23 cellular contexts compared by ENCODE assay signal in genomic region chr12:74610711-74611110, GRCh38.
"Had no signal": no experiment of that assay in that cellular context is flagged by ENCODE, and none has a peak within 500 bp of the region (broad histone marks: within the 10 kb centered on the region; RNA-seq: fewer than 3 reads in every experiment).

No MANE protein-coding gene starts in this region.

- H3K36me3 ChIP-seq: stomach, suprapubic skin, thoracic aorta, thyroid gland, tibial nerve, transverse colon, upper lobe of left lung, upper lobe of right lung, uterus, vagina had no signal

- H3K9me3 ChIP-seq: stomach, suprapubic skin, testis, thoracic aorta, thyroid gland, tibial nerve, transverse colon, upper lobe of left lung, upper lobe of right lung, uterus, vagina had no signal

- H3K27ac ChIP-seq: stomach, suprapubic skin, testis, thoracic aorta, thyroid gland, tibial nerve, transverse colon, upper lobe of left lung, upper lobe of right lung, uterus, vagina had no signal

- DNase-seq: stimulated activated CD4-positive, alpha-beta T cell treated with anti-CD3 and anti-CD28 coated beads, Interleukin-2, amount 100 ng/mL, for 48 hours; stimulated activated CD4-positive, alpha-beta T cell treated with anti-CD3 and anti-CD28 coated beads, Interleukin-4, amount 100 ng/mL, for 1 hour; stimulated activated CD4-positive, alpha-beta T cell treated with anti-CD3 and anti-CD28 coated beads, Interleukin-4, amount 100 ng/mL, for 24 hours; stimulated activated CD4-positive, alpha-beta T cell treated with anti-CD3 and anti-CD28 coated beads, Interleukin-4, amount 100 ng/mL, for 4 hours; stimulated activated CD8-positive, alpha-beta memory T cell treated with anti-CD3 and anti-CD28 coated beads, Interleukin-4, amount 100 ng/mL, for 48 hours; stimulated activated naive B cell treated with anti-CD40 and anti-IgM and Interleukin-4, amounts not matched to agents 10 μg/mL and 1 μg/mL and 100 μg/mL, for 72 hours; stimulated activated naive CD4-positive, alpha-beta T cell; stimulated activated naive CD4-positive, alpha-beta T cell treated with Interleukin-2 at 50 U/mL for 16 hours; stimulated activated naive CD8-positive, alpha-beta T cell treated with anti-CD3 and anti-CD28 coated beads, Interleukin-15, amount 100 ng/mL, for 72 hours; stimulated activated naive CD8-positive, alpha-beta T cell treated with anti-CD3 and anti-CD28 coated beads, Interleukin-15, Interleukin-2, amounts not matched to agents 100 U/mL and 50 U/mL, for 24 hours; stomach; substantia nigra; testis; thyroid gland; transverse colon; trophoblast cell; upper lobe of left lung; upper lobe of right lung; uterus had no signal

- H3K4me1 ChIP-seq: suprapubic skin, testis, thyroid gland, tibial nerve, transverse colon, upper lobe of left lung, upper lobe of right lung, uterus, vagina had no signal

- H3K4me3 ChIP-seq: stomach, suprapubic skin, testis, thoracic aorta, thyroid gland, tibial nerve, transverse colon, upper lobe of left lung, upper lobe of right lung, uterus, vagina had no signal

- H3K27me3 ChIP-seq: stomach, suprapubic skin, testis, thyroid gland, tibial nerve, transverse colon, upper lobe of left lung, upper lobe of right lung, vagina had no signal
